Comparison of ENCODE assay signal across 7 cellular contexts in genomic region chr10:67780206-67780621, GRCh38. TPM values are rescaled to one million over a fixed set of nuclear protein-coding genes. Genes with fewer than 3 reads are reported as not detected.
A peak's percentile ranks its signal among the peaks of the same experiment; 100 is the strongest.
DNase-seq lines count a peak whose midpoint lies in the region; ATAC-seq, FAIRE-seq and TF ChIP-seq lines count a peak whose summit lies in the region.
"Not testable (repeated sequence)": the region's sequence is repeated elsewhere in the genome, so short reads cannot be mapped to it uniquely, and the experiment has no call there.

No MANE protein-coding gene starts in this region.

- not testable (repeated sequence) for H3K36me3 Mint-ChIP-seq in IgD-negative memory B cell; T-helper 17 cell (ENCODE audit: low read depth); memory B cell

- not testable (repeated sequence) for TF ChIP-seq POLR2A in HCT116 (IDR thresholded peaks at IDR 0.05; ENCODE audit: borderline replicate concordance, extremely low read depth, insufficient read depth, insufficient read length); GM12878 (IDR thresholded peaks at IDR 0.05; ENCODE audit: low read depth, low read length)

- H3K9me3 Mint-ChIP-seq in IgD-negative memory B cell, memory B cell: not testable (repeated sequence)

- POLR2A ChIA-PET in HCT116 (lab: Charles Lee): not testable (repeated sequence)
- POLR2A ChIA-PET in GM12878 (lab: Charles Lee): interaction anchor here (1.7 to 3.5 kb wide), 2 partner anchors 84 to 113 kb away, joined by 13 to 17 read pairs; partner anchors contain the start of gene CTNNA3

- WGBS in GM12878 (ENCODE audit: insufficient coverage, insufficient replicate concordance, low lambda C conversion rate, missing lambda C conversion rate): 42% methylated on average over 5 of the region's 5 CpGs

- peak overlapping the region in 2 of 3 donors; percentile 0 to 81 for H3K27ac Mint-ChIP-seq in IgD-negative memory B cell
- H3K27ac Mint-ChIP-seq in T-helper 17 cell: peak overlapping the region; percentile 41
- not testable (repeated sequence) for H3K27ac Mint-ChIP-seq in memory B cell

- H3K4me2 ChIP-seq in HCT116 (ENCODE audit: low read length): not testable (repeated sequence)
- H3K4me2 ChIP-seq in OCI-LY3 (ENCODE audit: low read length) (peak overlapping the region; percentile 67), GM12878 (ENCODE audit: control insufficient read depth, insufficient read depth) (peak overlapping the region; percentile 84)

- H2AFZ ChIP-seq in HCT116 (ENCODE audit: low read depth, low read length, poor library complexity, severe bottlenecking): peak overlapping the region; percentile 82
- not testable (repeated sequence) for H2AFZ ChIP-seq in OCI-LY3 (ENCODE audit: low read depth, low read length); GM12878 (ENCODE audit: control insufficient read depth, low read depth, low read length)

- not testable (repeated sequence) for TF ChIP-seq RAD21 in HCT116 (IDR thresholded peaks at IDR 0.05; ENCODE audit: low read depth); GM12878 (IDR thresholded peaks at IDR 0.05; ENCODE audit: insufficient read depth, low read depth, low read length)

- CTCF ChIA-PET in HCT116 (lab: Charles Lee): interaction anchor here (0.7 to 4.4 kb wide), 11 partner anchors 8 to 848 kb away, joined by 3 to 52 read pairs (median 5); partner anchors contain the start of gene CTNNA3
- CTCF ChIA-PET in GM12878 (lab: Yijun Ruan, JAX): interaction anchor here (0.6 to 13.0 kb wide), 52 partner anchors 8 to 1952 kb away, joined by 3 to 573 read pairs (median 6); partner anchors contain the start of genes CTNNA3, DNAJC12 and LRRTM3

- H3K27me3 ChIP-seq in HCT116 (ENCODE audit: insufficient read depth, low read length); OCI-LY3 (ENCODE audit: low read depth, low read length); GM12878 (replicated peaks in 1 of 2; ENCODE audit: control insufficient read depth in 2 of 2, insufficient read depth in 2 of 2, low read length in 1 of 2): not testable (repeated sequence)

- 0 out of 2 replicates have a peak, but pooled peaks have one; percentile 8 for ATAC-seq in HCT116
- ATAC-seq in T-helper 17 cell, GM12878: not testable (repeated sequence)
- ATAC-seq in memory B cell (ENCODE audit: low read depth): peak; percentile 18

- H3K36me3 ChIP-seq in HCT116 (ENCODE audit: control insufficient read depth in 1 of 2, insufficient read depth in 2 of 2, low read length in 2 of 2); OCI-LY3 (replicated peaks; ENCODE audit: low read depth, low read length); GM12878 (ENCODE audit: control insufficient read depth in 2 of 2, insufficient read depth in 2 of 2, low read length in 1 of 2): not testable (repeated sequence)

- H3K4me1 Mint-ChIP-seq in IgD-negative memory B cell: peaks cover 26 to 31% (median 28%) of the 10 kb centered on the region in 3 donors
- H3K4me1 Mint-ChIP-seq in T-helper 17 cell: peaks cover 26% of the 10 kb centered on the region
- H3K4me1 Mint-ChIP-seq in memory B cell: peaks cover 22% of the 10 kb centered on the region

- BruUV-seq in HCT116 (replicated peaks; lab: Mats Ljungman, UMichigan); GM12878 (replicated peaks; lab: Mats Ljungman, UMichigan): not testable (repeated sequence)

- TF ChIP-seq CTCF in C4-2B (conservative IDR thresholded peaks at IDR 0.05): peak; percentile 70
- not testable (repeated sequence) for TF ChIP-seq CTCF in HCT116 (IDR thresholded peaks at IDR 0.05 in 2 of 3, conservative IDR thresholded peaks at IDR 0.05 in 1 of 3; ENCODE audit: borderline replicate concordance in 1 of 3, insufficient read depth in 1 of 3, low read depth in 2 of 3, low read length in 2 of 3); OCI-LY3 (IDR thresholded peaks at IDR 0.05; ENCODE audit: low read depth, low read length); GM12878 (IDR thresholded peaks at IDR 0.05 in 2 of 3, conservative IDR thresholded peaks at IDR 0.05 in 1 of 3; ENCODE audit: control insufficient read depth in 2 of 3, extremely low read depth in 1 of 3, insufficient read depth in 1 of 3, low read depth in 3 of 3, low read length in 3 of 3)

- not testable (repeated sequence) for H4K20me1 ChIP-seq in HCT116 (ENCODE audit: insufficient read depth); OCI-LY3 (ENCODE audit: insufficient read depth, low read length); GM12878 (ENCODE audit: control insufficient read depth, insufficient read depth)

- not testable (repeated sequence) for H3K4me1 ChIP-seq in HCT116 (ENCODE audit: control insufficient read depth in 1 of 2, insufficient read depth in 2 of 2, low read length in 2 of 2)
- H3K4me1 ChIP-seq in OCI-LY3 (ENCODE audit: low read length) (peaks cover 64% of the 10 kb centered on the region), GM12878 (ENCODE audit: control insufficient read depth, insufficient read depth, low read length) (peaks cover 40% of the 10 kb centered on the region)

- DNase-seq in HCT116 (ENCODE audit: low read depth, low spot score); T-helper 17 cell; GM12878 (ENCODE audit: low read depth, low spot score); memory B cell (ENCODE audit: low spot score in 2 of 2): not testable (repeated sequence)

- H3K9me2 ChIP-seq in HCT116 (ENCODE audit: insufficient read depth): not testable (repeated sequence)

- not testable (repeated sequence) for H3K9me3 ChIP-seq in HCT116 (ENCODE audit: control insufficient read depth in 1 of 2, insufficient read depth in 1 of 2, low read depth in 1 of 2, low read length in 2 of 2); OCI-LY3 (ENCODE audit: insufficient read depth, low read length); T-helper 17 cell (ENCODE audit: control insufficient read depth, low read length, poor library complexity, severe bottlenecking); GM12878 (replicated peaks; ENCODE audit: control insufficient read depth, insufficient read depth, low read length)

- H3K4me3 Mint-ChIP-seq in IgD-negative memory B cell, T-helper 17 cell, memory B cell: not testable (repeated sequence)

- intact Hi-C loops in HCT116 (cut with micrococcal nuclease): loop anchor here (1.0 kb wide), 2 partner anchors 83 to 114 kb away; no protein-coding TSS in a partner anchor
- intact Hi-C loops in GM12878 (cut with micrococcal nuclease; ENCODE audit: unreplicated experiment): loop anchor here (1.0 to 5.0 kb wide), 4 partner anchors 83 to 848 kb away; no protein-coding TSS in a partner anchor

- FAIRE-seq in GM12878 (lab: Jason Lieb, UNC): not testable (repeated sequence)

- not testable (repeated sequence) for H3K27ac ChIP-seq in C4-2B; HCT116 (ENCODE audit: low read depth, low read length); OCI-LY3 (ENCODE audit: low read length); GM12878 (ENCODE audit: control insufficient read depth, insufficient read depth)

- in situ Hi-C loops in GM12878 (cut with MboI): not testable (repeated sequence)

- not testable (repeated sequence) for H3K9ac ChIP-seq in HCT116 (ENCODE audit: low read length); OCI-LY3 (ENCODE audit: low read length); GM12878 (ENCODE audit: control insufficient read depth, insufficient read depth, low read length)

- RAD21 ChIA-PET in HCT116 (lab: Charles Lee; ENCODE audit: low non-redundant PET in 1 of 2, low total read pairs in 2 of 2, uncharacterized antibody in 2 of 2, unreplicated experiment in 2 of 2): interaction anchor here (1.3 to 1.8 kb wide), 4 partner anchors 8 to 259 kb away, joined by 3 to 11 read pairs (median 7); no protein-coding TSS in a partner anchor
- RAD21 ChIA-PET in GM12878 (lab: Charles Lee; ENCODE audit: unreplicated experiment): interaction anchor here (0.7 to 7.0 kb wide), 25 partner anchors 8 to 900 kb away, joined by 3 to 292 read pairs (median 5); partner anchors contain the start of genes CTNNA3 and LRRTM3

- not testable (repeated sequence) for TF ChIP-seq EP300 in GM12878 (IDR thresholded peaks at IDR 0.05; ENCODE audit: borderline replicate concordance in 1 of 2, control insufficient read depth in 1 of 2, low read depth in 2 of 2, low read length in 2 of 2)

- not testable (repeated sequence) for H3K4me3 ChIP-seq in HCT116 (replicated peaks in 1 of 2; ENCODE audit: low read depth in 1 of 2, low read length in 2 of 2); OCI-LY3 (ENCODE audit: low read length); GM12878

- SMC1A ChIA-PET in GM12878 (lab: Charles Lee; ENCODE audit: uncharacterized antibody, unreplicated experiment): interaction anchor here (0.6 to 17.2 kb wide), 31 partner anchors 8 to 863 kb away, joined by 3 to 448 read pairs (median 5); partner anchors contain the start of gene CTNNA3

- not testable (repeated sequence) for H3K27me3 Mint-ChIP-seq in IgD-negative memory B cell, T-helper 17 cell, memory B cell

- not testable (repeated sequence) for H3K79me2 ChIP-seq in HCT116 (ENCODE audit: insufficient read depth, low read length); OCI-LY3 (ENCODE audit: low read length); GM12878 (ENCODE audit: control insufficient read depth, insufficient read depth, low read length)

RNA-seq across cellular contexts. Expression of gene DNAJC12, which starts 57.8 kb away (rescaled TPM):
- 4.3 TPM for total RNA-seq in HCT116 (2021; ENCODE audit: unreplicated experiment)
- 1.6 and 2.1 TPM in 2 replicates for polyA plus RNA-seq in HCT116 (2012)
- polyA plus RNA-seq in IgD-negative memory B cell: not detected
- total RNA-seq in T-helper 17 cell: not detected
- 8.1 and 8.5 TPM in 2 replicates for total RNA-seq in GM12878 (2013; cell fraction: nucleolus; rRNA removed)
- total RNA-seq in GM12878 (2014; rRNA removed): 1.7 and 1.8 TPM in 2 replicates
- 2.6 and 2.7 TPM in 2 replicates for total RNA-seq in GM12878 (2014; rRNA removed; fragmentation: Illumina TruSeq; extraction: Trizol)
- total RNA-seq in GM12878 (2021): 1.2 and 2.1 TPM in 2 replicates
- 0.34 TPM for polyA plus RNA-seq in GM12878 (2011; ENCODE audit: low read depth)
- 4.2 and 7.4 TPM in 2 replicates for polyA plus RNA-seq in GM12878 (2011; rRNA removed)
- 1.9 and 2.2 TPM in 2 replicates for polyA plus RNA-seq in GM12878 (2011; cell fraction: cytosol; rRNA removed)
- 2.1 and 2.3 TPM in 2 replicates for polyA plus RNA-seq in GM12878 (2011; cell fraction: nucleus; rRNA removed)
- 0.59 and 0.65 TPM in 2 replicates for polyA plus RNA-seq in GM12878 (2012)
- 3.5 and 5.9 TPM in 2 replicates for polyA plus RNA-seq in GM12878 (2014; fragmentation: Illumina TruSeq; extraction: Trizol)
- 1 to 10 TPM; 3.3 to 4.5 TPM for polyA plus RNA-seq in GM12878 (2014; fragmentation: Nextera tagmentation; extraction: Ambion mirVana)
- polyA plus RNA-seq in GM12878 (2014; rRNA removed): 1.1 and 1.2 TPM in 2 replicates
- polyA plus RNA-seq in GM12878 (2016; fragmentation: Nextera tagmentation; extraction: Ambion mirVana): 1 to 10 TPM; 2.7 to 4.1 TPM
- 0.62 and 0.95 TPM in 2 replicates for polyA minus RNA-seq in GM12878 (2011; rRNA and poly(A)+ RNA removed)
- 2.8 TPM in 1 of 2 replicates, not detected in the other for polyA minus RNA-seq in GM12878 (2011; cell fraction: cytosol; rRNA and poly(A)+ RNA removed)
- 0.36 and 0.48 TPM in 2 replicates for polyA minus RNA-seq in GM12878 (2011; cell fraction: nucleus; rRNA and poly(A)+ RNA removed)
